In genomic region chr3:129226374-129226773, GRCh38 we compare ENCODE assay signal across 8 cellular contexts. TPM values are rescaled to one million over a fixed set of nuclear protein-coding genes. Genes with fewer than 3 reads are reported as not detected.
DNase-seq lines count a peak whose midpoint lies in the region; ATAC-seq, FAIRE-seq and TF ChIP-seq lines count a peak whose summit lies in the region.

No MANE protein-coding gene starts in this region.

- TF ChIP-seq CTCF in brain microvascular endothelial cell (IDR thresholded peaks at IDR 0.05; ENCODE audit: low read depth, low read length, missing control alignments): no peak
- no peak for TF ChIP-seq CTCF in lung (IDR thresholded peaks at IDR 0.05; ENCODE audit: control extremely low read depth, extremely low read depth)

- peak; percentile 30 for ATAC-seq in lung (ENCODE audit: insufficient read depth, low FRiP score)
- ATAC-seq in HG03378 (IDR thresholded peaks at IDR 0.05; ENCODE audit: unreplicated experiment): no peak
- no peak for ATAC-seq in GM19395 (IDR thresholded peaks at IDR 0.05; ENCODE audit: unreplicated experiment)

- no peaks in the 10 kb centered on the region for H3K36me3 ChIP-seq in brain microvascular endothelial cell (replicated peaks)
- no peaks in the 10 kb centered on the region for H3K36me3 ChIP-seq in lung (ENCODE audit: control insufficient read depth in 2 of 2, insufficient read depth in 2 of 2, low read length in 2 of 2)

- 49 to 66% methylated on average over 6 of the region's 6 CpGs for WGBS in lung, 2 donors

- no peak for FAIRE-seq in HTR-8/SVneo (lab: Jason Lieb, UNC)

- no peaks in the 10 kb centered on the region for H3K27me3 ChIP-seq in brain microvascular endothelial cell (replicated peaks)
- no peaks in the 10 kb centered on the region for H3K27me3 ChIP-seq in lung (ENCODE audit: control insufficient read depth, insufficient read depth)

- no peaks in the 10 kb centered on the region for H3K9me3 ChIP-seq in lung (ENCODE audit: control insufficient read depth in 2 of 2, insufficient read depth in 1 of 2, low read length in 1 of 2)

- in situ Hi-C loops in brain microvascular endothelial cell (cut with HindIII; ENCODE audit: low pct_ligation_motif_present, low sequenced_read_pairs): no loop called here

- peak; percentile 99 for DNase-seq in A172 (ENCODE audit: low spot score)
- DNase-seq in HTR-8/SVneo (ENCODE audit: insufficient read length, low spot score): peak; percentile 68
- DNase-seq in brain microvascular endothelial cell: peak; percentile 92
- peak; percentile 56 for DNase-seq in lung (ENCODE audit: low spot score)
- DNase-seq in NCI-H1436 treated with DMSO at 0.1 percent for 48 hours (lab: John Stamatoyannopoulos, UW): no peak
- no peak for DNase-seq in activated CD8-positive, alpha-beta memory T cell treated with anti-CD3 and anti-CD28 coated beads, Interleukin-2, amount 50 U/mL, for 4 hours

- H3K4me3 ChIP-seq in brain microvascular endothelial cell (ENCODE audit: low read depth, low read length) (no peak overlapping the region), lung (no peak overlapping the region)

- H3K4me1 ChIP-seq in lung (ENCODE audit: control insufficient read depth in 2 of 2, insufficient read depth in 2 of 2, low read length in 2 of 2): peaks cover 10 to 14% of the 10 kb centered on the region in 2 donors

- H3K27ac ChIP-seq in brain microvascular endothelial cell (peak overlapping the region; percentile 63), lung (ENCODE audit: low read depth in 1 of 2, low read length in 1 of 2) (peak overlapping the region; percentile 49 to 58)

RNA-seq across cellular contexts. Expression of gene COPG1, which starts 23.0 kb away (rescaled TPM):
- total RNA-seq in A172 (2014; rRNA removed; shearing (Covaris generic)): 296 and 315 TPM in 2 replicates
- total RNA-seq in lung: 100 to 1,000 TPM; 163 to 234 TPM
- polyA plus RNA-seq in lung: 100 to 1,000 TPM; 126 to 129 TPM

RNA-seq across cellular contexts. Expression of gene CNBP, which starts 42.7 kb away (rescaled TPM):
- 543 and 605 TPM in 2 replicates for total RNA-seq in A172 (2014; rRNA removed; shearing (Covaris generic))
- total RNA-seq in lung: 100 to 1,000 TPM; 292 to 390 TPM
- 100 to 1,000 TPM; 324 to 330 TPM for polyA plus RNA-seq in lung

RNA-seq across cellular contexts. Expression of gene HMCES, which starts 52.3 kb away (rescaled TPM):
- 97.1 and 121 TPM in 2 replicates for total RNA-seq in A172 (2014; rRNA removed; shearing (Covaris generic))
- total RNA-seq in lung: 10 to 100 TPM; 33.7 to 35.6 TPM
- 10 to 100 TPM; 23.2 to 36.6 TPM for polyA plus RNA-seq in lung

Comparison
In these comparisons a context has a peak if more than half of its experiments do, and no peak if none do; other contexts are left out.
1. DNase-seq: peak in A172 (single experiment), HTR-8/SVneo (single experiment), brain microvascular endothelial cell (single experiment) and lung (single experiment); none in NCI-H1436 treated with DMSO at 0.1 percent for 48 hours (single experiment) and activated CD8-positive, alpha-beta memory T cell treated with anti-CD3 and anti-CD28 coated beads, Interleukin-2, amount 50 U/mL, for 4 hours (single experiment).